ENCODE assay signal across 27 cellular contexts in genomic region chr13:75628811-75629210, GRCh38. TPM values are rescaled to one million over a fixed set of nuclear protein-coding genes. Genes with fewer than 3 reads are reported as not detected.
DNase-seq lines count a peak whose midpoint lies in the region; TF ChIP-seq lines count a peak whose summit lies in the region.
"Had no signal": no experiment of that assay in that cellular context is flagged by ENCODE, and none has a peak within 500 bp of the region (broad histone marks: within the 10 kb centered on the region; RNA-seq: fewer than 3 reads in every experiment).

No MANE protein-coding gene starts in this region.

- WGBS in hepatocyte (ENCODE audit: low lambda C conversion rate, missing lambda C conversion rate), result 79% methylated on average over 4 of the region's 4 CpGs
- WGBS in smooth muscle cell (ENCODE audit: low lambda C conversion rate), result 54% methylated on average over 4 of the region's 4 CpGs

- TF ChIP-seq CTCF in hepatocyte (IDR thresholded peaks at IDR 0.05; ENCODE audit: poor library complexity) (no peak), smooth muscle cell (IDR thresholded peaks at IDR 0.05; ENCODE audit: borderline replicate concordance, insufficient read depth, poor library complexity, severe bottlenecking) (no peak)

- H3K27me3 ChIP-seq in hepatocyte (no peaks in the 10 kb centered on the region), smooth muscle cell (ENCODE audit: low read depth) (no peaks in the 10 kb centered on the region)
- H3K27me3 ChIP-seq: SJCRH30 had no signal

- H3K4me2 ChIP-seq in hepatocyte, result no peak overlapping the region
- H3K4me2 ChIP-seq in smooth muscle cell, result no peak overlapping the region

- peaks cover 18% of the 10 kb centered on the region for H3K36me3 Mint-ChIP-seq in activated naive CD4-positive, alpha-beta T cell treated with anti-CD3 and anti-CD28 coated beads, Interleukin-2, amount 50 U/mL, for 24 hours
- H3K36me3 Mint-ChIP-seq in activated naive CD4-positive, alpha-beta T cell treated with anti-CD3 and anti-CD28 coated beads, Interleukin-2, amount 10 ng/mL, durations not matched to agents 7 days and 5 days, result peaks cover 13% of the 10 kb centered on the region

- H3K4me3 Mint-ChIP-seq in activated naive CD4-positive, alpha-beta T cell treated with anti-CD3 and anti-CD28 coated beads, Interleukin-2, amount 50 U/mL, for 24 hours, result no peak overlapping the region
- no peak overlapping the region for H3K4me3 Mint-ChIP-seq in activated naive CD4-positive, alpha-beta T cell treated with anti-CD3 and anti-CD28 coated beads, Interleukin-2, amount 10 ng/mL, durations not matched to agents 7 days and 5 days
- H3K4me3 Mint-ChIP-seq: CD8-positive, alpha-beta T cell; HFFc6 had no signal

- H3K4me3 ChIP-seq in SK-N-MC (no peak overlapping the region), hepatocyte (no peak overlapping the region), smooth muscle cell (no peak overlapping the region)
- H3K4me3 ChIP-seq: HAP-1, SJCRH30 had no signal

- H4K20me1 ChIP-seq in hepatocyte (ENCODE audit: insufficient read depth, poor library complexity, severe bottlenecking) (no peaks in the 10 kb centered on the region), smooth muscle cell (ENCODE audit: low read depth) (no peaks in the 10 kb centered on the region)

- peaks cover 24% of the 10 kb centered on the region for H3K4me1 Mint-ChIP-seq in activated naive CD4-positive, alpha-beta T cell treated with anti-CD3 and anti-CD28 coated beads, Interleukin-2, amount 50 U/mL, for 24 hours
- peaks cover 4% of the 10 kb centered on the region for H3K4me1 Mint-ChIP-seq in activated naive CD4-positive, alpha-beta T cell treated with anti-CD3 and anti-CD28 coated beads, Interleukin-2, amount 10 ng/mL, durations not matched to agents 7 days and 5 days

- H2AFZ ChIP-seq in hepatocyte (no peak overlapping the region), smooth muscle cell (ENCODE audit: low read depth) (no peak overlapping the region)

- peak overlapping the region; percentile 56 for H3K27ac Mint-ChIP-seq in activated naive CD4-positive, alpha-beta T cell treated with anti-CD3 and anti-CD28 coated beads, Interleukin-2, amount 50 U/mL, for 24 hours
- no peak overlapping the region for H3K27ac Mint-ChIP-seq in activated naive CD4-positive, alpha-beta T cell treated with anti-CD3 and anti-CD28 coated beads, Interleukin-2, amount 10 ng/mL, durations not matched to agents 7 days and 5 days
- H3K27ac Mint-ChIP-seq: CD8-positive, alpha-beta T cell had no signal

- H3K9me3 ChIP-seq in SK-N-MC (ENCODE audit: low read depth, low read length) (no peaks in the 10 kb centered on the region), hepatocyte (ENCODE audit: low read depth) (no peaks in the 10 kb centered on the region), smooth muscle cell (replicated peaks; ENCODE audit: low read depth) (no peaks in the 10 kb centered on the region)
- H3K9me3 ChIP-seq: Caco-2, HAP-1, SJCRH30 had no signal

- no peak for DNase-seq in activated naive CD4-positive, alpha-beta T cell treated with anti-CD3 and anti-CD28 coated beads, Interleukin-2, amount 10 ng/mL, durations not matched to agents 7 days and 5 days
- DNase-seq in SK-N-MC (ENCODE audit: low read depth, low spot score) (no peak), hepatocyte (ENCODE audit: low spot score) (peak; percentile 6), smooth muscle cell (lab: John Stamatoyannopoulos, UW; ENCODE audit: unreplicated experiment) (no peak), NCI-H1436 treated with DMSO at 0.1 percent for 48 hours (lab: John Stamatoyannopoulos, UW) (no peak), DMS153 (lab: John Stamatoyannopoulos, UW) (no peak), hypothalamus (lab: John Stamatoyannopoulos, UW) (no peak)
- DNase-seq: 8988T; C1 segment of cervical spinal cord; Caco-2; CD8-positive, alpha-beta T cell; DMS79; EL; GF-D8; GOT3; HFFc6; KG1; MM.1S; NCI-H1694 treated with DMSO at 0.1 percent for 48 hours; NCI-H2081; NCI-H345; NCI-H510A treated with DMSO at 0.1 percent for 48 hours; NCI-H748 treated with DMSO at 0.1 percent for 48 hours; PC-3 had no signal

- no peaks in the 10 kb centered on the region for H3K9me2 ChIP-seq in hepatocyte (replicated peaks; ENCODE audit: insufficient read depth)

- H3K36me3 ChIP-seq in SK-N-MC (ENCODE audit: insufficient read depth, low read length) (peaks cover 11% of the 10 kb centered on the region; the same call in 1 of the 2 replicates), hepatocyte (replicated peaks; ENCODE audit: insufficient read depth, low read depth) (no peaks in the 10 kb centered on the region), smooth muscle cell (ENCODE audit: low read depth) (no peaks in the 10 kb centered on the region)
- H3K36me3 ChIP-seq: HAP-1, SJCRH30 had no signal

- no peaks in the 10 kb centered on the region for H3K27me3 Mint-ChIP-seq in activated naive CD4-positive, alpha-beta T cell treated with anti-CD3 and anti-CD28 coated beads, Interleukin-2, amount 50 U/mL, for 24 hours
- no peaks in the 10 kb centered on the region for H3K27me3 Mint-ChIP-seq in activated naive CD4-positive, alpha-beta T cell treated with anti-CD3 and anti-CD28 coated beads, Interleukin-2, amount 10 ng/mL, durations not matched to agents 7 days and 5 days

- H3K9ac ChIP-seq in SK-N-MC (ENCODE audit: insufficient read length) (no peak overlapping the region), smooth muscle cell (ENCODE audit: low read depth) (no peak overlapping the region)

- H3K4me1 ChIP-seq in hepatocyte (ENCODE audit: insufficient read depth) (peaks cover 5% of the 10 kb centered on the region), smooth muscle cell (ENCODE audit: low read depth) (peaks cover 13% of the 10 kb centered on the region)
- H3K4me1 ChIP-seq: Caco-2, SJCRH30 had no signal

- no peaks in the 10 kb centered on the region for H3K9me3 Mint-ChIP-seq in activated naive CD4-positive, alpha-beta T cell treated with anti-CD3 and anti-CD28 coated beads, Interleukin-2, amount 50 U/mL, for 24 hours
- H3K9me3 Mint-ChIP-seq in activated naive CD4-positive, alpha-beta T cell treated with anti-CD3 and anti-CD28 coated beads, Interleukin-2, amount 10 ng/mL, durations not matched to agents 7 days and 5 days, result no peaks in the 10 kb centered on the region
- H3K9me3 Mint-ChIP-seq: CD8-positive, alpha-beta T cell had no signal

- H3K79me2 ChIP-seq in hepatocyte (no peaks in the 10 kb centered on the region), smooth muscle cell (ENCODE audit: low read depth) (peaks cover 29% of the 10 kb centered on the region)

- H3F3A ChIP-seq in smooth muscle cell (ENCODE audit: low read depth), result peaks cover 17% of the 10 kb centered on the region

- CTCF ChIA-PET in activated naive CD4-positive, alpha-beta T cell treated with anti-CD3 and anti-CD28 coated beads, Interleukin-2, amount 10 ng/mL, durations not matched to agents 7 days and 5 days (lab: Charles Lee), result interaction anchor here (0.6 kb wide), 1 partner anchor 53 kb away, joined by 3 read pairs; no protein-coding TSS in a partner anchor

- H3K27ac ChIP-seq in SK-N-MC (peak overlapping the region; percentile 55; the same call in 1 of the 2 replicates), hepatocyte (no peak overlapping the region), smooth muscle cell (ENCODE audit: low read depth) (peak overlapping the region; percentile 64)
- H3K27ac ChIP-seq: SJCRH30 had no signal

RNA-seq across cellular contexts. Expression of gene LMO7, which starts 7.3 kb away (rescaled TPM):
- total RNA-seq in hepatocyte (105 and 125 TPM in 2 replicates), smooth muscle cell (213 and 253 TPM in 2 replicates)
- polyA plus RNA-seq in hepatocyte (47.2 and 58.1 TPM in 2 replicates), smooth muscle cell (152 and 157 TPM in 2 replicates)
